In the genomic region with DNA sequence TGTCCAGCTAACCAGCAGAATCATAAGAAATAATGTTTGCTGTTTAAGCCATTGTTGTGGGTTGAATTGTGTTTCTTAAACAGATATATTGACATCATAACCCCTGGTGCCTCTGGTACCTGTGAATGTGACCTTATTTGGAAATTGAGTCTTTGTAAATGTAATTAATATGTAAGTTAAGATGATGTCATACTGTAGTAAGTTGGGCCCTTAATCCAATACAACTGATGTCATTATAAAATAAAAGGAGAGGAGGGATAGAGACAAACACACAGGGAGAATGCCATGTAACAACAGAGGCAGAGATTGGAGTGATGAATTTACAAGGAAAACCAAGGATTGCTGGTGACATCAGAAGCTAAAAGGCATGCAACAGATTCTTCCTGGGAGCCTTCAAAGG, we compare ENCODE assay signal across 29 cellular contexts.
"Had no signal": no experiment of that assay in that cellular context is flagged by ENCODE, and none has a peak within 500 bp of the region (broad histone marks: within the 10 kb centered on the region; RNA-seq: fewer than 3 reads in every experiment).

No MANE protein-coding gene starts in this region.

- H3K9me3 ChIP-seq: colonic mucosa, esophagus muscularis mucosa, esophagus squamous epithelium, gastrocnemius medialis, gastroesophageal sphincter, heart left ventricle, heart right ventricle had no signal

- H3K27ac ChIP-seq: colonic mucosa, coronary artery, dorsolateral prefrontal cortex, epithelial cell of prostate, esophagus muscularis mucosa, esophagus squamous epithelium, foreskin keratinocyte, gastrocnemius medialis, gastroesophageal sphincter, heart left ventricle, heart right ventricle had no signal

- H3K27ac Mint-ChIP-seq: dendritic cell treated with granulocyte-macrophage colony-stimulating factor and Interleukin-4, amounts not matched to agents 40 ng/mL and 50 ng/mL, for 4 days; effector memory CD8-positive, alpha-beta T cell; endodermal cell had no signal

- ATAC-seq: effector memory CD8-positive, alpha-beta T cell; esophagus mucosa; foreskin keratinocyte; gastrocnemius medialis; gastroesophageal sphincter; heart left ventricle; heart right ventricle had no signal

- H3K4me1 Mint-ChIP-seq: endodermal cell had no signal

- DNase-seq: colonic mucosa; cortex of kidney; dermis blood vessel endothelial cell; dorsolateral prefrontal cortex; effector CD4-positive, alpha-beta T cell; effector CD8-positive, alpha-beta T cell; effector memory CD4-positive, alpha-beta T cell; effector memory CD8-positive, alpha-beta T cell; endodermal cell; erythroblast; esophagus squamous epithelium; foreskin fibroblast; foreskin keratinocyte; foreskin melanocyte; gastrocnemius medialis; glutamatergic neuron; head of caudate nucleus; heart left ventricle; heart right ventricle had no signal

- H3K4me3 ChIP-seq: colonic mucosa, coronary artery, dorsolateral prefrontal cortex, esophagus muscularis mucosa, esophagus squamous epithelium, gastrocnemius medialis, gastroesophageal sphincter, heart left ventricle, heart right ventricle had no signal

- FAIRE-seq: colon, endometrium, endothelial cell of umbilical vein, frontal cortex had no signal

- H3K4me1 ChIP-seq: colonic mucosa, esophagus muscularis mucosa, esophagus squamous epithelium, foreskin keratinocyte, gastrocnemius medialis, gastroesophageal sphincter, heart left ventricle, heart right ventricle had no signal

- H3K9me3 Mint-ChIP-seq: dendritic cell treated with granulocyte-macrophage colony-stimulating factor and Interleukin-4, amounts not matched to agents 40 ng/mL and 50 ng/mL, for 4 days; effector memory CD8-positive, alpha-beta T cell had no signal

- H3K36me3 ChIP-seq: colonic mucosa, esophagus muscularis mucosa, esophagus squamous epithelium, gastrocnemius medialis, gastroesophageal sphincter, heart left ventricle, heart right ventricle had no signal

- H3K27me3 Mint-ChIP-seq: dendritic cell treated with granulocyte-macrophage colony-stimulating factor and Interleukin-4, amounts not matched to agents 40 ng/mL and 50 ng/mL, for 4 days; effector memory CD8-positive, alpha-beta T cell had no signal

- H3K4me3 Mint-ChIP-seq: dendritic cell treated with granulocyte-macrophage colony-stimulating factor and Interleukin-4, amounts not matched to agents 40 ng/mL and 50 ng/mL, for 4 days; effector memory CD8-positive, alpha-beta T cell; endodermal cell had no signal

- H3K27me3 ChIP-seq: colonic mucosa, esophagus muscularis mucosa, esophagus squamous epithelium, foreskin keratinocyte, gastrocnemius medialis, gastroesophageal sphincter, heart left ventricle, heart right ventricle had no signal
